In the genomic region with DNA sequence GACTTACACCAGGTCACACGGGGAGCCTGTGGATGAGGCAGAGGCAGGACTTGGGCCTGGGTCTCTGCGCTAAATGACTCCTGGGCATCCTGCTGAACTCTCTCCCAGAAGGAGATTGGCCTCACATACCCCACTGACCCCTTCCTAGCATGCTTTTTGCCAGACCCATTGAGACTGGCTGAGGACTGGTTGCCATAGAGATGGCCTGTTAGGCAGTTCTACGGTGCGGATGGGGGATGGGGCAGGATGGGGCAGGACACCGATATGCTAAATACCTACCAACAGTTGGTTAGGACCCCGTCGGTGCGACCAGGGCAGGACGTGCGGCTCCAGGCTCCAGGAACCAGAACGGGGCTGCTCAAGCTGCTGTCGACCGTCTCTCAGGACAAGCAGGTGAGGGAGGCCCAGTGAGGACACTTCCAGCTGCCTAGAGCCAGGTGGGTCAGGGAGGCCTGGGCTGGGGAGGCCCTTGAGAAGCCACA, we compare ENCODE assay signal across 1 cellular context.
TF ChIP-seq lines count a peak whose summit lies in the region.

TSS of gene TSGA10IP (plus strand) at position 51 of the 482 bp plus-strand sequence. CDS start at position 247, 196 bp downstream.

TF ChIP-seq in WTC11, 78 proteins besides CTCF, POLR2A, EP300 and RAD21 (continued from another document):
- TF ChIP-seq, protein P1, sequence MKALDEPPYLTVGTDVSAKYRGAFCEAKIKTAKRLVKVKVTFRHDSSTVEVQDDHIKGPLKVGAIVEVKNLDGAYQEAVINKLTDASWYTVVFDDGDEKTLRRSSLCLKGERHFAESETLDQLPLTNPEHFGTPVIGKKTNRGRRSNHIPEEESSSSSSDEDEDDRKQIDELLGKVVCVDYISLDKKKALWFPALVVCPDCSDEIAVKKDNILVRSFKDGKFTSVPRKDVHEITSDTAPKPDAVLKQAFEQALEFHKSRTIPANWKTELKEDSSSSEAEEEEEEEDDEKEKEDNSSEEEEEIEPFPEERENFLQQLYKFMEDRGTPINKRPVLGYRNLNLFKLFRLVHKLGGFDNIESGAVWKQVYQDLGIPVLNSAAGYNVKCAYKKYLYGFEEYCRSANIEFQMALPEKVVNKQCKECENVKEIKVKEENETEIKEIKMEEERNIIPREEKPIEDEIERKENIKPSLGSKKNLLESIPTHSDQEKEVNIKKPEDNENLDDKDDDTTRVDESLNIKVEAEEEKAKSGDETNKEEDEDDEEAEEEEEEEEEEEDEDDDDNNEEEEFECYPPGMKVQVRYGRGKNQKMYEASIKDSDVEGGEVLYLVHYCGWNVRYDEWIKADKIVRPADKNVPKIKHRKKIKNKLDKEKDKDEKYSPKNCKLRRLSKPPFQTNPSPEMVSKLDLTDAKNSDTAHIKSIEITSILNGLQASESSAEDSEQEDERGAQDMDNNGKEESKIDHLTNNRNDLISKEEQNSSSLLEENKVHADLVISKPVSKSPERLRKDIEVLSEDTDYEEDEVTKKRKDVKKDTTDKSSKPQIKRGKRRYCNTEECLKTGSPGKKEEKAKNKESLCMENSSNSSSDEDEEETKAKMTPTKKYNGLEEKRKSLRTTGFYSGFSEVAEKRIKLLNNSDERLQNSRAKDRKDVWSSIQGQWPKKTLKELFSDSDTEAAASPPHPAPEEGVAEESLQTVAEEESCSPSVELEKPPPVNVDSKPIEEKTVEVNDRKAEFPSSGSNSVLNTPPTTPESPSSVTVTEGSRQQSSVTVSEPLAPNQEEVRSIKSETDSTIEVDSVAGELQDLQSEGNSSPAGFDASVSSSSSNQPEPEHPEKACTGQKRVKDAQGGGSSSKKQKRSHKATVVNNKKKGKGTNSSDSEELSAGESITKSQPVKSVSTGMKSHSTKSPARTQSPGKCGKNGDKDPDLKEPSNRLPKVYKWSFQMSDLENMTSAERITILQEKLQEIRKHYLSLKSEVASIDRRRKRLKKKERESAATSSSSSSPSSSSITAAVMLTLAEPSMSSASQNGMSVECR (CRISPR knock-in tag; IDR thresholded peaks at IDR 0.05; ENCODE audit: borderline replicate concordance) = 0 out of 2 replicates have a peak, but pooled peaks have one; percentile 37
- no peak for TF ChIP-seq PRDM15 (CRISPR knock-in tag; IDR thresholded peaks at IDR 0.05)
- TF ChIP-seq, protein P2, sequence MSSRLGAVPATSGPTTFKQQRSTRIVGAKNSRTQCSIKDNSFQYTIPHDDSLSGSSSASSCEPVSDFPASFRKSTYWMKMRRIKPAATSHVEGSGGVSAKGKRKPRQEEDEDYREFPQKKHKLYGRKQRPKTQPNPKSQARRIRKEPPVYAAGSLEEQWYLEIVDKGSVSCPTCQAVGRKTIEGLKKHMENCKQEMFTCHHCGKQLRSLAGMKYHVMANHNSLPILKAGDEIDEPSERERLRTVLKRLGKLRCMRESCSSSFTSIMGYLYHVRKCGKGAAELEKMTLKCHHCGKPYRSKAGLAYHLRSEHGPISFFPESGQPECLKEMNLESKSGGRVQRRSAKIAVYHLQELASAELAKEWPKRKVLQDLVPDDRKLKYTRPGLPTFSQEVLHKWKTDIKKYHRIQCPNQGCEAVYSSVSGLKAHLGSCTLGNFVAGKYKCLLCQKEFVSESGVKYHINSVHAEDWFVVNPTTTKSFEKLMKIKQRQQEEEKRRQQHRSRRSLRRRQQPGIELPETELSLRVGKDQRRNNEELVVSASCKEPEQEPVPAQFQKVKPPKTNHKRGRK (CRISPR knock-in tag; IDR thresholded peaks at IDR 0.05; ENCODE audit: borderline replicate concordance) = no peak
- TF ChIP-seq ZNF425 (CRISPR knock-in tag; conservative IDR thresholded peaks at IDR 0.05) = no peak
- no peak for TF ChIP-seq ELF4 (CRISPR knock-in tag; IDR thresholded peaks at IDR 0.05; ENCODE audit: low read depth)
- TF ChIP-seq, protein P3, sequence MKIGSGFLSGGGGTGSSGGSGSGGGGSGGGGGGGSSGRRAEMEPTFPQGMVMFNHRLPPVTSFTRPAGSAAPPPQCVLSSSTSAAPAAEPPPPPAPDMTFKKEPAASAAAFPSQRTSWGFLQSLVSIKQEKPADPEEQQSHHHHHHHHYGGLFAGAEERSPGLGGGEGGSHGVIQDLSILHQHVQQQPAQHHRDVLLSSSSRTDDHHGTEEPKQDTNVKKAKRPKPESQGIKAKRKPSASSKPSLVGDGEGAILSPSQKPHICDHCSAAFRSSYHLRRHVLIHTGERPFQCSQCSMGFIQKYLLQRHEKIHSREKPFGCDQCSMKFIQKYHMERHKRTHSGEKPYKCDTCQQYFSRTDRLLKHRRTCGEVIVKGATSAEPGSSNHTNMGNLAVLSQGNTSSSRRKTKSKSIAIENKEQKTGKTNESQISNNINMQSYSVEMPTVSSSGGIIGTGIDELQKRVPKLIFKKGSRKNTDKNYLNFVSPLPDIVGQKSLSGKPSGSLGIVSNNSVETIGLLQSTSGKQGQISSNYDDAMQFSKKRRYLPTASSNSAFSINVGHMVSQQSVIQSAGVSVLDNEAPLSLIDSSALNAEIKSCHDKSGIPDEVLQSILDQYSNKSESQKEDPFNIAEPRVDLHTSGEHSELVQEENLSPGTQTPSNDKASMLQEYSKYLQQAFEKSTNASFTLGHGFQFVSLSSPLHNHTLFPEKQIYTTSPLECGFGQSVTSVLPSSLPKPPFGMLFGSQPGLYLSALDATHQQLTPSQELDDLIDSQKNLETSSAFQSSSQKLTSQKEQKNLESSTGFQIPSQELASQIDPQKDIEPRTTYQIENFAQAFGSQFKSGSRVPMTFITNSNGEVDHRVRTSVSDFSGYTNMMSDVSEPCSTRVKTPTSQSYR (CRISPR knock-in tag; IDR thresholded peaks at IDR 0.05) = peak; percentile 68; the same call in 1 of the 2 replicates
- TF ChIP-seq, protein P4, sequence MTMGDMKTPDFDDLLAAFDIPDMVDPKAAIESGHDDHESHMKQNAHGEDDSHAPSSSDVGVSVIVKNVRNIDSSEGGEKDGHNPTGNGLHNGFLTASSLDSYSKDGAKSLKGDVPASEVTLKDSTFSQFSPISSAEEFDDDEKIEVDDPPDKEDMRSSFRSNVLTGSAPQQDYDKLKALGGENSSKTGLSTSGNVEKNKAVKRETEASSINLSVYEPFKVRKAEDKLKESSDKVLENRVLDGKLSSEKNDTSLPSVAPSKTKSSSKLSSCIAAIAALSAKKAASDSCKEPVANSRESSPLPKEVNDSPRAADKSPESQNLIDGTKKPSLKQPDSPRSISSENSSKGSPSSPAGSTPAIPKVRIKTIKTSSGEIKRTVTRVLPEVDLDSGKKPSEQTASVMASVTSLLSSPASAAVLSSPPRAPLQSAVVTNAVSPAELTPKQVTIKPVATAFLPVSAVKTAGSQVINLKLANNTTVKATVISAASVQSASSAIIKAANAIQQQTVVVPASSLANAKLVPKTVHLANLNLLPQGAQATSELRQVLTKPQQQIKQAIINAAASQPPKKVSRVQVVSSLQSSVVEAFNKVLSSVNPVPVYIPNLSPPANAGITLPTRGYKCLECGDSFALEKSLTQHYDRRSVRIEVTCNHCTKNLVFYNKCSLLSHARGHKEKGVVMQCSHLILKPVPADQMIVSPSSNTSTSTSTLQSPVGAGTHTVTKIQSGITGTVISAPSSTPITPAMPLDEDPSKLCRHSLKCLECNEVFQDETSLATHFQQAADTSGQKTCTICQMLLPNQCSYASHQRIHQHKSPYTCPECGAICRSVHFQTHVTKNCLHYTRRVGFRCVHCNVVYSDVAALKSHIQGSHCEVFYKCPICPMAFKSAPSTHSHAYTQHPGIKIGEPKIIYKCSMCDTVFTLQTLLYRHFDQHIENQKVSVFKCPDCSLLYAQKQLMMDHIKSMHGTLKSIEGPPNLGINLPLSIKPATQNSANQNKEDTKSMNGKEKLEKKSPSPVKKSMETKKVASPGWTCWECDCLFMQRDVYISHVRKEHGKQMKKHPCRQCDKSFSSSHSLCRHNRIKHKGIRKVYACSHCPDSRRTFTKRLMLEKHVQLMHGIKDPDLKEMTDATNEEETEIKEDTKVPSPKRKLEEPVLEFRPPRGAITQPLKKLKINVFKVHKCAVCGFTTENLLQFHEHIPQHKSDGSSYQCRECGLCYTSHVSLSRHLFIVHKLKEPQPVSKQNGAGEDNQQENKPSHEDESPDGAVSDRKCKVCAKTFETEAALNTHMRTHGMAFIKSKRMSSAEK (CRISPR knock-in tag; IDR thresholded peaks at IDR 0.05; ENCODE audit: borderline replicate concordance) = no peak
- TF ChIP-seq TEAD1 (CRISPR knock-in tag; IDR thresholded peaks at IDR 0.05) = 0 out of 2 replicates have a peak, but pooled peaks have one; percentile 53
